ENCODE assay signal across 8 cellular contexts in genomic region chr11:4607782-4608666, GRCh38. TPM values are rescaled to one million over a fixed set of nuclear protein-coding genes. Genes with fewer than 3 reads are reported as not detected.
DNase-seq lines count a peak whose midpoint lies in the region; ATAC-seq, FAIRE-seq and TF ChIP-seq lines count a peak whose summit lies in the region.

A gene with protein sequence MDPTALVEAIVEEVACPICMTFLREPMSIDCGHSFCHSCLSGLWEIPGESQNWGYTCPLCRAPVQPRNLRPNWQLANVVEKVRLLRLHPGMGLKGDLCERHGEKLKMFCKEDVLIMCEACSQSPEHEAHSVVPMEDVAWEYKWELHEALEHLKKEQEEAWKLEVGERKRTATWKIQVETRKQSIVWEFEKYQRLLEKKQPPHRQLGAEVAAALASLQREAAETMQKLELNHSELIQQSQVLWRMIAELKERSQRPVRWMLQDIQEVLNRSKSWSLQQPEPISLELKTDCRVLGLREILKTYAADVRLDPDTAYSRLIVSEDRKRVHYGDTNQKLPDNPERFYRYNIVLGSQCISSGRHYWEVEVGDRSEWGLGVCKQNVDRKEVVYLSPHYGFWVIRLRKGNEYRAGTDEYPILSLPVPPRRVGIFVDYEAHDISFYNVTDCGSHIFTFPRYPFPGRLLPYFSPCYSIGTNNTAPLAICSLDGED (minus strand): TSS chr11:4608231. CDS start chr11:4605504, 2,727 bp downstream.

- peak within 1 kb of the TSS; percentile 69 for H3K4me3 ChIP-seq in AG04449 (ENCODE audit: low read depth, low read length)
- H3K4me3 ChIP-seq in choroid plexus epithelial cell (ENCODE audit: low read depth, low read length), result peak within 1 kb of the TSS; percentile 83
- peak within 1 kb of the TSS; percentile 64 to 77 for H3K4me3 ChIP-seq in kidney (ENCODE audit: low read length in 2 of 2)

- H3K36me3 ChIP-seq in kidney (ENCODE audit: control insufficient read depth in 1 of 2, insufficient read depth in 2 of 2, low read length in 2 of 2), result peaks cover 2 to 5% of the 10 kb centered on the region in 2 donors

- H3K27ac ChIP-seq in kidney (ENCODE audit: low read depth in 2 of 2, low read length in 2 of 2), result peak within 1 kb of the TSS; percentile 81 to 82

- POLR2A ChIA-PET in AG04449 (lab: Yijun Ruan, JAX), result interaction anchor here (1.0 kb wide), 1 partner anchor 28 kb away, joined by 4 read pairs; no protein-coding TSS in a partner anchor

- intact Hi-C loops in kidney (cut with DNase I), result no loop called here

- peak; percentile 76 for DNase-seq in AG04449 (ENCODE audit: low read depth, low spot score)
- DNase-seq in NCI-H446 treated with DMSO at 0.1 percent for 48 hours (lab: John Stamatoyannopoulos, UW), result peak; percentile 94
- DNase-seq in activated CD4-positive, alpha-beta T cell treated with anti-CD3 and anti-CD28 coated beads for 24 hours (ENCODE audit: low read depth in 2 of 2), result peak; percentile 87 to 88
- DNase-seq in choroid plexus epithelial cell (ENCODE audit: low read depth), result peak; percentile 98
- DNase-seq in kidney, result peak; percentile 99
- DNase-seq in stimulated activated CD4-positive, alpha-beta T cell treated with anti-CD3 and anti-CD28 coated beads, Interleukin-1b, Interleukin-23, amount 100 ng/mL, for 1 hour (ENCODE audit: low read depth in 2 of 2), result peak; percentile 81 to 86

- peaks cover 0 to 5% of the 10 kb centered on the region in 2 donors for H3K4me1 ChIP-seq in kidney (ENCODE audit: control insufficient read depth in 1 of 2, insufficient read depth in 1 of 2, low read depth in 1 of 2, low read length in 2 of 2)

- peak; percentile 88 for FAIRE-seq in kidney (lab: Jason Lieb, UNC)

- H3K9ac ChIP-seq in kidney (ENCODE audit: low read length in 2 of 2), result peak within 1 kb of the TSS; percentile 11 to 77

- CTCF ChIA-PET in AG04449 (lab: Yijun Ruan, JAX), result interaction anchor here (1.0 to 4.5 kb wide), 5 partner anchors 17 to 756 kb away, joined by 3 to 20 read pairs (median 4); partner anchors contain the start of gene OR51D1

- no peaks in the 10 kb centered on the region for H3K9me3 ChIP-seq in kidney (ENCODE audit: control insufficient read depth in 1 of 2, low read length in 2 of 2)

- no peak for TF ChIP-seq CTCF in AG04449 (IDR thresholded peaks at IDR 0.05; ENCODE audit: insufficient read depth, low read length, missing control alignments)
- TF ChIP-seq CTCF in choroid plexus epithelial cell (conservative IDR thresholded peaks at IDR 0.05; ENCODE audit: low read depth, low read length), result no peak
- TF ChIP-seq CTCF in kidney (IDR thresholded peaks at IDR 0.05; ENCODE audit: borderline replicate concordance, extremely low read depth, insufficient read depth), result no peak

- peak; percentile 100 for ATAC-seq in GM18907 (IDR thresholded peaks at IDR 0.05; ENCODE audit: unreplicated experiment)
- peak; percentile 100 for ATAC-seq in HG03159 (IDR thresholded peaks at IDR 0.05; ENCODE audit: unreplicated experiment)

RNA-seq across cellular contexts. Expression of the gene that starts here (rescaled TPM):
- 18.3 TPM for total RNA-seq in kidney
- polyA plus RNA-seq in kidney (ENCODE audit: insufficient read depth, low read depth, low replicate concordance), result 11.3 TPM

Comparison
In these comparisons a context has a peak if more than half of its experiments do, and no peak if none do; other contexts are left out.
1. Peak in every context shown above with its lines: DNase-seq, ATAC-seq, H3K4me3 ChIP-seq and H3K27ac ChIP-seq.